ENCODE assay signal across 8 cellular contexts in genomic region chr16:20866161-20866772, GRCh38. TPM values are rescaled to one million over a fixed set of nuclear protein-coding genes. Genes with fewer than 3 reads are reported as not detected.
DNase-seq lines count a peak whose midpoint lies in the region; ATAC-seq and TF ChIP-seq lines count a peak whose summit lies in the region.

No MANE protein-coding gene starts in this region.

- H3K9me3 ChIP-seq in A673 (ENCODE audit: low read depth, low read length, poor library complexity, severe bottlenecking) (no peaks in the 10 kb centered on the region), neural progenitor cell (ENCODE audit: low read depth) (no peaks in the 10 kb centered on the region)

- H3K4me3 ChIP-seq in A673 (ENCODE audit: low read depth, low read length, poor library complexity, severe bottlenecking) (no peak overlapping the region), neural progenitor cell (no peak overlapping the region)

- peaks cover 65% of the 10 kb centered on the region for H3K79me2 ChIP-seq in neural progenitor cell (ENCODE audit: low read depth)

- ATAC-seq in GM19035 (IDR thresholded peaks at IDR 0.05; ENCODE audit: unreplicated experiment) = peak; percentile 18
- no peak for ATAC-seq in GM21526 (IDR thresholded peaks at IDR 0.05; ENCODE audit: low FRiP score, unreplicated experiment)

- no peak for TF ChIP-seq CTCF in A673 (conservative IDR thresholded peaks at IDR 0.05; ENCODE audit: low read depth, low read length)
- no peak for TF ChIP-seq CTCF in endothelial cell (IDR thresholded peaks at IDR 0.05; ENCODE audit: unreplicated experiment)
- no peak for TF ChIP-seq CTCF in neural progenitor cell (IDR thresholded peaks at IDR 0.05)

- no peak overlapping the region for H2AFZ ChIP-seq in neural progenitor cell (replicated peaks)

- CTCF ChIA-PET in A673 (lab: Charles Lee) = no interaction called here

- H3K9me3 Mint-ChIP-seq in endothelial cell (ENCODE audit: unreplicated experiment) (no peaks in the 10 kb centered on the region), neural progenitor cell (no peaks in the 10 kb centered on the region)

- no peak overlapping the region for H3K4me3 Mint-ChIP-seq in endothelial cell (ENCODE audit: unreplicated experiment)
- no peak overlapping the region for H3K4me3 Mint-ChIP-seq in neural progenitor cell

- H3K4me1 Mint-ChIP-seq in endothelial cell (ENCODE audit: unreplicated experiment) (peaks cover 43% of the 10 kb centered on the region), neural progenitor cell (peaks cover 24% of the 10 kb centered on the region)

- H4K20me1 ChIP-seq in neural progenitor cell (ENCODE audit: low read depth) = peaks cover 23% of the 10 kb centered on the region

- POLR2A ChIA-PET in A673 (lab: Charles Lee; ENCODE audit: low non-redundant PET) = no interaction called here

- H3F3A ChIP-seq in neural progenitor cell (ENCODE audit: low read depth) = peaks cover 25% of the 10 kb centered on the region

- H3K27me3 ChIP-seq in A673 (replicated peaks; ENCODE audit: insufficient read depth, low read depth, low read length, poor library complexity) (no peaks in the 10 kb centered on the region), neural progenitor cell (no peaks in the 10 kb centered on the region)

- BruUV-seq in A673 (replicated peaks; lab: Mats Ljungman, UMichigan) = no TSS peak

- peaks cover 14% of the 10 kb centered on the region for H3K36me3 Mint-ChIP-seq in endothelial cell (ENCODE audit: low read depth, unreplicated experiment)
- peaks cover 7% of the 10 kb centered on the region for H3K36me3 Mint-ChIP-seq in neural progenitor cell

- DNase-seq in A673 (ENCODE audit: low spot score) (peak; percentile 80), RPMI7951 (ENCODE audit: low read depth) (peak; percentile 85), endothelial cell (ENCODE audit: low spot score) (no peak), neural progenitor cell (ENCODE audit: low spot score) (peak; percentile 78), putamen (ENCODE audit: low spot score) (no peak)
- no peak for DNase-seq in activated CD4-positive, CD25-positive, alpha-beta regulatory T cell treated with anti-CD3 and anti-CD28 coated beads, Interleukin-2, amount 50 U/mL, for 72 hours

- H3K4me2 ChIP-seq in neural progenitor cell = peak overlapping the region; percentile 37

- H3K36me3 ChIP-seq in A673 (ENCODE audit: insufficient read depth, low read length, poor library complexity, severe bottlenecking) (no peaks in the 10 kb centered on the region), neural progenitor cell (no peaks in the 10 kb centered on the region)

- peaks cover 13% of the 10 kb centered on the region for H3K4me1 ChIP-seq in A673 (ENCODE audit: insufficient read depth, low read length, poor library complexity, severe bottlenecking)
- peaks cover 27% of the 10 kb centered on the region for H3K4me1 ChIP-seq in neural progenitor cell

- peak overlapping the region; percentile 59 for H3K27ac ChIP-seq in A673 (ENCODE audit: low read depth, low read length, poor library complexity, severe bottlenecking)
- H3K27ac ChIP-seq in neural progenitor cell = peak overlapping the region; percentile 70

- H3K27me3 Mint-ChIP-seq in endothelial cell (ENCODE audit: unreplicated experiment) (peaks cover 3% of the 10 kb centered on the region), neural progenitor cell (ENCODE audit: insufficient read depth, low read depth) (peaks cover 6% of the 10 kb centered on the region)

- H3K27ac Mint-ChIP-seq in endothelial cell (ENCODE audit: unreplicated experiment) (peak overlapping the region; percentile 45), neural progenitor cell (peak overlapping the region; percentile 67)

- intact Hi-C loops in A673 (cut with micrococcal nuclease; ENCODE audit: unreplicated experiment) = no loop called here

- no peak overlapping the region for H3K9ac ChIP-seq in neural progenitor cell

RNA-seq across cellular contexts. Expression of gene DCUN1D3, which starts 33.9 kb away (rescaled TPM):
- 12.4 and 12.7 TPM in 2 replicates for total RNA-seq in A673 (2021)
- 5.3 and 5.7 TPM in 2 replicates for total RNA-seq in RPMI7951 (2014; rRNA removed; shearing (Covaris generic))
- total RNA-seq in endothelial cell (ENCODE audit: unreplicated experiment) = 17.2 TPM
- 15.4 and 18.2 TPM in 2 replicates for total RNA-seq in neural progenitor cell (ENCODE audit: low replicate concordance)

RNA-seq across cellular contexts. Expression of gene LYRM1, which starts 34.3 kb away (rescaled TPM):
- total RNA-seq in A673 (2021) (14.3 and 21.4 TPM in 2 replicates), endothelial cell (ENCODE audit: unreplicated experiment) (14.0 TPM), neural progenitor cell (ENCODE audit: low replicate concordance) (60.5 and 61.8 TPM in 2 replicates)
- total RNA-seq in RPMI7951 (2014; rRNA removed; shearing (Covaris generic)) = 38.4 and 43.7 TPM in 2 replicates

RNA-seq across cellular contexts. Expression of gene REXO5, which starts 59.9 kb away (rescaled TPM):
- 9.1 TPM in 2 replicates for total RNA-seq in A673 (2021)
- total RNA-seq in RPMI7951 (2014; rRNA removed; shearing (Covaris generic)) = 8.6 and 12.5 TPM in 2 replicates
- 2.4 TPM for total RNA-seq in endothelial cell (ENCODE audit: unreplicated experiment)
- 9.8 and 13.1 TPM in 2 replicates for total RNA-seq in neural progenitor cell (ENCODE audit: low replicate concordance)

RNA-seq across cellular contexts. Expression of gene ERI2, which starts 60.0 kb away (rescaled TPM):
- total RNA-seq in A673 (2021) = 24.9 and 27.1 TPM in 2 replicates
- 29.3 and 29.7 TPM in 2 replicates for total RNA-seq in RPMI7951 (2014; rRNA removed; shearing (Covaris generic))
- total RNA-seq in endothelial cell (ENCODE audit: unreplicated experiment) = 7.1 TPM
- total RNA-seq in neural progenitor cell (ENCODE audit: low replicate concordance) = 46.9 and 56.4 TPM in 2 replicates

Comparison
In these comparisons a context has a peak if more than half of its experiments do, and no peak if none do; other contexts are left out.
1. DNase-seq: peak in A673 (single experiment), RPMI7951 (single experiment) and neural progenitor cell (single experiment); none in endothelial cell (single experiment), putamen (single experiment) and activated CD4-positive, CD25-positive, alpha-beta regulatory T cell treated with anti-CD3 and anti-CD28 coated beads, Interleukin-2, amount 50 U/mL, for 72 hours (single experiment).